9 cellular contexts compared by ENCODE assay signal in genomic region chr12:123971449-123971769, GRCh38. TPM values are rescaled to one million over a fixed set of nuclear protein-coding genes. Genes with fewer than 3 reads are reported as not detected.
DNase-seq lines count a peak whose midpoint lies in the region; ATAC-seq and TF ChIP-seq lines count a peak whose summit lies in the region.
"Had no signal": no experiment of that assay in that cellular context is flagged by ENCODE, and none has a peak within 500 bp of the region (broad histone marks: within the 10 kb centered on the region; RNA-seq: fewer than 3 reads in every experiment).

No MANE protein-coding gene starts in this region.

- DNase-seq in cardiac muscle cell (ENCODE audit: low read depth in 1 of 2, low spot score in 1 of 2) (no peak), Right ventricle myocardium inferior (ENCODE audit: missing footprints) (no peak), brain microvascular endothelial cell (no peak), RPMI8226 (no peak), NOMO-1 (lab: John Stamatoyannopoulos, UW; ENCODE audit: unreplicated experiment in 2 of 2) (no peak)
- DNase-seq in stimulated activated CD8-positive, alpha-beta memory T cell treated with anti-CD3 and anti-CD28 coated beads, Interleukin-4, amount 100 ng/mL, for 48 hours = no peak
- DNase-seq: NCI-H1105 had no signal

- no peak for ATAC-seq in Right ventricle myocardium inferior

- H3K36me3 ChIP-seq in cardiac muscle cell (no peaks in the 10 kb centered on the region), brain microvascular endothelial cell (replicated peaks) (no peaks in the 10 kb centered on the region), mesodermal cell (ENCODE audit: control insufficient read depth, insufficient read depth, low read length) (peaks cover 29% of the 10 kb centered on the region), urinary bladder (ENCODE audit: insufficient read depth) (no peaks in the 10 kb centered on the region)

- intact Hi-C loops in Right ventricle myocardium inferior (cut with DNase I) = no loop called here

- peak overlapping the region; percentile 81 for H3K27ac ChIP-seq in cardiac muscle cell
- H3K27ac ChIP-seq in brain microvascular endothelial cell = peak overlapping the region; percentile 4
- H3K27ac ChIP-seq in mesodermal cell (ENCODE audit: low read depth, low read length, severe bottlenecking) = no peak overlapping the region
- peak overlapping the region; percentile 93 for H3K27ac ChIP-seq in urinary bladder (ENCODE audit: low read depth)

- peaks cover 16% of the 10 kb centered on the region for H3K4me1 ChIP-seq in cardiac muscle cell (ENCODE audit: low read depth)
- H3K4me1 ChIP-seq in mesodermal cell (ENCODE audit: control insufficient read depth, insufficient read depth, low read length, poor library complexity, severe bottlenecking) = peaks cover 5% of the 10 kb centered on the region
- no peaks in the 10 kb centered on the region for H3K4me1 ChIP-seq in urinary bladder (ENCODE audit: insufficient read depth)

- no peak for TF ChIP-seq CTCF in cardiac muscle cell (IDR thresholded peaks at IDR 0.05; ENCODE audit: low read depth, low read length)
- no peak for TF ChIP-seq CTCF in brain microvascular endothelial cell (IDR thresholded peaks at IDR 0.05; ENCODE audit: low read depth, low read length, missing control alignments)

- no peaks in the 10 kb centered on the region for H3K9me3 ChIP-seq in cardiac muscle cell (ENCODE audit: low read depth)
- H3K9me3 ChIP-seq in mesodermal cell (ENCODE audit: control insufficient read depth, low read length) = no peaks in the 10 kb centered on the region

- H3K27me3 ChIP-seq in cardiac muscle cell (peaks cover 28% of the 10 kb centered on the region), brain microvascular endothelial cell (replicated peaks) (no peaks in the 10 kb centered on the region)

- in situ Hi-C loops in brain microvascular endothelial cell (cut with HindIII; ENCODE audit: low pct_ligation_motif_present, low sequenced_read_pairs) = no loop called here

- WGBS in mesodermal cell (ENCODE audit: insufficient coverage in 2 of 2), 2 experiments = 8 to 13% methylated on average over 6 to 8 of the region's 10 CpGs
- 28% methylated on average over 10 of the region's 10 CpGs for WGBS in urinary bladder

- H3K4me3 ChIP-seq in cardiac muscle cell = peak overlapping the region; percentile 86
- H3K4me3 ChIP-seq in brain microvascular endothelial cell (ENCODE audit: low read depth, low read length) = peak overlapping the region; percentile 68
- peak overlapping the region; percentile 87 for H3K4me3 ChIP-seq in mesodermal cell (ENCODE audit: extremely low read depth, insufficient read depth, low read length, poor library complexity, severe bottlenecking)
- H3K4me3 ChIP-seq in urinary bladder (ENCODE audit: low read depth, low read length) = peak overlapping the region; percentile 100

RNA-seq across cellular contexts. Expression of gene CCDC92, which starts 1.2 kb away (rescaled TPM):
- total RNA-seq in cardiac muscle cell = 39.0 and 49.3 TPM in 2 replicates
- polyA plus RNA-seq in cardiac muscle cell = 67.0 and 88.7 TPM in 2 replicates
- 58.2 TPM for total RNA-seq in Right ventricle myocardium inferior
- polyA plus RNA-seq in mesodermal cell (2013, experiment 1 of 2) = 39.5 TPM
- polyA plus RNA-seq in mesodermal cell (2013, experiment 2 of 2) = 32.9 TPM
- 9.1 TPM for total RNA-seq in urinary bladder
- polyA plus RNA-seq in urinary bladder = 49.8 TPM

RNA-seq across cellular contexts. Expression of gene ZNF664, which starts 1.6 kb away (rescaled TPM):
- total RNA-seq in cardiac muscle cell (78.9 and 115 TPM in 2 replicates), Right ventricle myocardium inferior (86.6 TPM), urinary bladder (71.6 TPM)
- polyA plus RNA-seq in cardiac muscle cell (40.5 and 43.4 TPM in 2 replicates), urinary bladder (45.7 TPM)
- polyA plus RNA-seq in mesodermal cell (2013, experiment 1 of 2) = 86.8 TPM
- 79.6 TPM for polyA plus RNA-seq in mesodermal cell (2013, experiment 2 of 2)
